In genomic region chr10:112314822-112315474, GRCh38 we compare ENCODE assay signal across 1 cellular context.
TF ChIP-seq lines count a peak whose summit lies in the region.

No MANE protein-coding gene starts in this region.

TF ChIP-seq in K562, 482 proteins besides CTCF, POLR2A, EP300 and RAD21 (continued from another document):
- no peak for TF ChIP-seq ZNF3 (CRISPR knock-in tag; IDR thresholded peaks at IDR 0.05)
